Comparison of ENCODE assay signal across 8 cellular contexts in the genomic region with DNA sequence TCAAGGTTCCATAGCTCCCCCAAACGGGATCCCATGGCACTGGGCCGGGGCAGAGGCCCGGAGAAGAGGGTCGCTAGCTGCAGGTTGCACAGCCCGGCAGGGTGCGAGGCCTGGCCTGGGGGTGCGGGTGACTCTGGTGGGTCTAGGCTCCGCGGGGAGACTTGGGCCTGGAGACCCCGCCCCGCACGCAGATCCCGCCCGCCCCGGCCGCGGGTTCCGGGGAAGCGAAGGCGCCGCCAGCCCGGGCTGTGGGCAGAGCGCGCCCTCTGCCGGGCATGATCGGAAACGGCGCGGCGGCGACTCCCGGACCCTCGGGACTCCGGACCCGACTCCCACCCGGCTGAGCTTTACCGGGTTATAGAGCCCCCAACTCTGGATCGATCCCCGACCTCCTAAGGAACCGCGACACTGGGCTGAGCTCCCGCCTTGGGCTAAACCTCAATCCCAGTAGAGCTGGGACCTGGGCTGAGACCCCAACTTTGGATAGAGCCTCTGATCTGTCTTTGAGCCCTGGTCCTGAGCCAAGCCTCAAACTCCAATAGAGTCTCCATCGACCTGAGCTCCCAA. TPM values are rescaled to one million over a fixed set of nuclear protein-coding genes. Genes with fewer than 3 reads are reported as not detected.
DNase-seq lines count a peak whose midpoint lies in the region; ATAC-seq and TF ChIP-seq lines count a peak whose summit lies in the region.

No MANE protein-coding gene starts in this region.

- H3K36me3 ChIP-seq in Peyer's patch (no peaks in the 10 kb centered on the region), neural progenitor cell (no peaks in the 10 kb centered on the region)

- H3K9me3 Mint-ChIP-seq in activated T-helper 2 cell treated with anti-CD3 and anti-CD28 coated beads, Interferon-gamma antibody, Interleukin-2, Interleukin-4, amounts not matched to agents 10 μg/mL and 5 μg/mL and 100 μg/mL, durations not matched to agents 14 hours and 24 hours and 36 hours = no peaks in the 10 kb centered on the region
- H3K9me3 Mint-ChIP-seq in neural progenitor cell = no peaks in the 10 kb centered on the region

- H3K27ac ChIP-seq in Peyer's patch = peak overlapping the region in 2 of 4 donors; percentile 26 to 70
- H3K27ac ChIP-seq in neural progenitor cell = no peak overlapping the region

- H2AFZ ChIP-seq in neural progenitor cell (replicated peaks) = peak overlapping the region; percentile 90

- H3K4me3 Mint-ChIP-seq in activated T-helper 2 cell treated with anti-CD3 and anti-CD28 coated beads, Interferon-gamma antibody, Interleukin-2, Interleukin-4, amounts not matched to agents 10 μg/mL and 5 μg/mL and 100 μg/mL, durations not matched to agents 14 hours and 24 hours and 36 hours (ENCODE audit: low read depth) = peak overlapping the region; percentile 21
- H3K4me3 Mint-ChIP-seq in neural progenitor cell = peak overlapping the region; percentile 75

- H3F3A ChIP-seq in neural progenitor cell (ENCODE audit: low read depth) = peaks cover 10% of the 10 kb centered on the region

- H3K4me3 ChIP-seq in Peyer's patch = peak overlapping the region; percentile 33 to 57 (median 56)
- peak overlapping the region; percentile 53 for H3K4me3 ChIP-seq in fibroblast of villous mesenchyme (ENCODE audit: low read depth, low read length)
- H3K4me3 ChIP-seq in neural progenitor cell = peak overlapping the region; percentile 53

- H3K27me3 ChIP-seq in Peyer's patch = no peaks in the 10 kb centered on the region
- peaks cover 15% of the 10 kb centered on the region for H3K27me3 ChIP-seq in neural progenitor cell

- ATAC-seq in HG03159 (IDR thresholded peaks at IDR 0.05; ENCODE audit: unreplicated experiment) = no peak

- TF ChIP-seq CTCF in Peyer's patch (IDR thresholded peaks at IDR 0.05) (peak; percentile 79 to 98 (median 89)), fibroblast of villous mesenchyme (IDR thresholded peaks at IDR 0.05; ENCODE audit: insufficient read depth, low read depth, low read length) (peak; percentile 85), neural progenitor cell (IDR thresholded peaks at IDR 0.05) (peak; percentile 93)

- peaks cover 28% of the 10 kb centered on the region for H3K4me1 Mint-ChIP-seq in activated T-helper 2 cell treated with anti-CD3 and anti-CD28 coated beads, Interferon-gamma antibody, Interleukin-2, Interleukin-4, amounts not matched to agents 10 μg/mL and 5 μg/mL and 100 μg/mL, durations not matched to agents 14 hours and 24 hours and 36 hours (ENCODE audit: low read depth)
- peaks cover 24% of the 10 kb centered on the region for H3K4me1 Mint-ChIP-seq in neural progenitor cell

- H3K36me3 Mint-ChIP-seq in activated T-helper 2 cell treated with anti-CD3 and anti-CD28 coated beads, Interferon-gamma antibody, Interleukin-2, Interleukin-4, amounts not matched to agents 10 μg/mL and 5 μg/mL and 100 μg/mL, durations not matched to agents 14 hours and 24 hours and 36 hours (ENCODE audit: low read depth) = no peaks in the 10 kb centered on the region
- no peaks in the 10 kb centered on the region for H3K36me3 Mint-ChIP-seq in neural progenitor cell

- H3K27ac Mint-ChIP-seq in activated T-helper 2 cell treated with anti-CD3 and anti-CD28 coated beads, Interferon-gamma antibody, Interleukin-2, Interleukin-4, amounts not matched to agents 10 μg/mL and 5 μg/mL and 100 μg/mL, durations not matched to agents 14 hours and 24 hours and 36 hours = no peak overlapping the region
- peak overlapping the region; percentile 57 for H3K27ac Mint-ChIP-seq in neural progenitor cell

- H3K9ac ChIP-seq in neural progenitor cell = no peak overlapping the region

- H3K27me3 Mint-ChIP-seq in activated T-helper 2 cell treated with anti-CD3 and anti-CD28 coated beads, Interferon-gamma antibody, Interleukin-2, Interleukin-4, amounts not matched to agents 10 μg/mL and 5 μg/mL and 100 μg/mL, durations not matched to agents 14 hours and 24 hours and 36 hours (ENCODE audit: low read depth) = no peaks in the 10 kb centered on the region
- H3K27me3 Mint-ChIP-seq in neural progenitor cell (ENCODE audit: insufficient read depth, low read depth) = peaks cover 21% of the 10 kb centered on the region

- no peak for TF ChIP-seq POLR2A in Peyer's patch (IDR thresholded peaks at IDR 0.05)

- peaks cover 0 to 26% (median 9%) of the 10 kb centered on the region in 4 donors for H3K4me1 ChIP-seq in Peyer's patch
- peaks cover 4% of the 10 kb centered on the region for H3K4me1 ChIP-seq in neural progenitor cell

- intact Hi-C loops in activated T-helper 2 cell treated with anti-CD3 and anti-CD28 coated beads, Interferon-gamma antibody, Interleukin-2, Interleukin-4, amounts not matched to agents 10 μg/mL and 5 μg/mL and 100 μg/mL, durations not matched to agents 14 hours and 24 hours and 36 hours (cut with micrococcal nuclease) = loop anchor here (1.0 to 5.0 kb wide), 2 partner anchors 60 to 79 kb away; a partner anchor contains a TSS

- no peaks in the 10 kb centered on the region for H3K79me2 ChIP-seq in neural progenitor cell (ENCODE audit: low read depth)

- H3K9me3 ChIP-seq in Peyer's patch (no peaks in the 10 kb centered on the region), neural progenitor cell (ENCODE audit: low read depth) (no peaks in the 10 kb centered on the region)

- H3K4me2 ChIP-seq in neural progenitor cell = peak overlapping the region; percentile 78

- DNase-seq in AG20443 (ENCODE audit: low spot score) (peak; percentile 89), HCEC 1CT (peak; percentile 51), Peyer's patch (peak; percentile 61 to 80 (median 74)), fibroblast of villous mesenchyme (ENCODE audit: low read depth) (peak; percentile 38), neural progenitor cell (ENCODE audit: low spot score) (peak; percentile 88), stromal cell of bone marrow (ENCODE audit: low read depth) (peak; percentile 18)
- DNase-seq in activated T-helper 2 cell treated with anti-CD3 and anti-CD28 coated beads, Interferon-gamma antibody, Interleukin-2, Interleukin-4, amounts not matched to agents 10 μg/mL and 5 μg/mL and 100 μg/mL, durations not matched to agents 14 hours and 24 hours and 36 hours (ENCODE audit: low spot score) = peak; percentile 70

- no peaks in the 10 kb centered on the region for H4K20me1 ChIP-seq in neural progenitor cell (ENCODE audit: low read depth)

RNA-seq across cellular contexts. Expression of a gene that starts 3.1 kb away (rescaled TPM):
- total RNA-seq in Peyer's patch (10 to 100 TPM in 2 of 4 donors, 1 to 10 TPM in 2; 7.0 to 16.5 (median 11.0) TPM), fibroblast of villous mesenchyme (4.2 and 4.3 TPM in 2 replicates), neural progenitor cell (ENCODE audit: low replicate concordance) (8.2 and 15.2 TPM in 2 replicates)
- 16.1 and 16.9 TPM in 2 replicates for total RNA-seq in activated T-helper 2 cell treated with anti-CD3 and anti-CD28 coated beads, Interferon-gamma antibody, Interleukin-2, Interleukin-4, amounts not matched to agents 10 μg/mL and 5 μg/mL and 100 μg/mL, durations not matched to agents 14 hours and 24 hours and 36 hours

RNA-seq across cellular contexts. Expression of a gene that starts 33.9 kb away (rescaled TPM):
- total RNA-seq in Peyer's patch (10 to 100 TPM in 3 of 4 donors, 1 to 10 TPM in 1; 9.9 to 45.9 (median 40.3) TPM), fibroblast of villous mesenchyme (179 and 205 TPM in 2 replicates), neural progenitor cell (ENCODE audit: low replicate concordance) (23.4 and 39.5 TPM in 2 replicates)
- total RNA-seq in activated T-helper 2 cell treated with anti-CD3 and anti-CD28 coated beads, Interferon-gamma antibody, Interleukin-2, Interleukin-4, amounts not matched to agents 10 μg/mL and 5 μg/mL and 100 μg/mL, durations not matched to agents 14 hours and 24 hours and 36 hours = 105 and 110 TPM in 2 replicates

Comparison
In these comparisons a context has a peak if more than half of its experiments do, and no peak if none do; other contexts are left out.
1. DNase-seq: peak in every context shown above with its lines; median percentile 89 in AG20443; 88 in neural progenitor cell; 74 in Peyer's patch; 70 in activated T-helper 2 cell treated with anti-CD3 and anti-CD28 coated beads, Interferon-gamma antibody, Interleukin-2, Interleukin-4, amounts not matched to agents 10 μg/mL and 5 μg/mL and 100 μg/mL, durations not matched to agents 14 hours and 24 hours and 36 hours; 51 in HCEC 1CT; 38 in fibroblast of villous mesenchyme; 18 in stromal cell of bone marrow.